In the genomic region with DNA sequence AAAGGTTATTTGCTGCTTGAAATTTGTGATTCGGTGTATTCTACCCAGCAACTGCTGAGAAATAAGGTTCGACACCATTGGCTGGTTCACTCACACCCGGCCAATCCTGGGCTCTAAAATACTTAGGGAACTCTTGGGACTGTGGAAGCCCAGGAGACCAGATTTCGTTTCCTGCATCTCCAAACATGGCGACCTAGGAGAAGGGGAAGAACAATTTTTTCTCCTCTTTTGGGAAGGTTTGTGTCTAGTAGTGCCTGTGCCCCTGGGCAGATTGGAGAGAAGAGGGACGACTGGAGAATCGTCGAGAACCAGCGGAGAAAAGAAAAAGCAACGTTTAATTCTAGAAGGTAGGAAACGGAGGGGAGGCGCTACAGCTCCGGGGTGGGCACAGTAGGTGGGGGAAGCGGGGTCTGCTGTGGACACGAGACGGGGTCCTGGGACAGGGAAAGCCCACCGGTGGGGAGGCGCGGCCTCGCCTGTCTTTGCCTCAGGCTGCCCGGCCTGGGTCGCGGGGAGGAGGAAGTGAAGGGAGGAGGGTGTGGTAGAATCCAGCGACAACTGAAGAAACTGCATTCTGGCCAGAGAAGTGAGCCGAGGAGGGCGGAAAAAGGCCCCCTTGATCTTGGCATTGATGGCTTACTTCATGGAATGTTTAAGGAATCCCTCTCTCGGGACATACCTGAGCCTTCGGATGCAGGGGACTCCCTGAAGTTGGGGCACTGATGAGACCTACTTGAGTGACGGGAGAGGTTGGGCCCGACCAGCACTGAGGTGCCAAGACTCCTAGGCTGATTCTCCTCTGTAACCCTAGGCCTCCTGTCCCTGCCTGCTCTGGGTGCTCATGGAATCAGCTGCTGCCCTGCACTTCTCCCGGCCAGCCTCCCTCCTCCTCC, we compare ENCODE assay signal across 8 cellular contexts. TPM values are rescaled to one million over a fixed set of nuclear protein-coding genes. Genes with fewer than 3 reads are reported as not detected.
A peak's percentile ranks its signal among the peaks of the same experiment; 100 is the strongest.
DNase-seq lines count a peak whose midpoint lies in the region; ATAC-seq, FAIRE-seq and TF ChIP-seq lines count a peak whose summit lies in the region.

A gene (plus strand): TSS at position 160 of the 893 bp plus-strand sequence. CDS start 682 bp downstream, at position 842.

- FAIRE-seq in GM19239 (lab: Jason Lieb, UNC): peak; percentile 98
- peak; percentile 18 for FAIRE-seq in colon (lab: Jason Lieb, UNC)

- H3K36me3 ChIP-seq in BE2C: peaks cover 29% of the 10 kb centered on the region

- ATAC-seq in HG03439 (IDR thresholded peaks at IDR 0.05; ENCODE audit: unreplicated experiment): peak; percentile 98

- H3K9me3 ChIP-seq in BE2C: no peaks in the 10 kb centered on the region

- peak; percentile 78 for DNase-seq in BE2C
- peak; percentile 62 for DNase-seq in GM19239 (ENCODE audit: insufficient read length, low spot score)
- DNase-seq in NCI-H510A (lab: John Stamatoyannopoulos, UW): peak; percentile 69
- DNase-seq in activated CD4-positive, alpha-beta T cell treated with anti-CD3 and anti-CD28 coated beads for 1 hour: peak; percentile 45
- peak; percentile 92 for DNase-seq in kidney glomerular epithelial cell (lab: John Stamatoyannopoulos, UW)
- peak; percentile 76 for DNase-seq in stimulated activated CD4-positive, alpha-beta T cell treated with anti-CD3 and anti-CD28 coated beads, Interleukin-15, amount 100 ng/mL, for 24 hours

- peaks cover 4% of the 10 kb centered on the region for H3K4me1 ChIP-seq in BE2C

- H3K27me3 ChIP-seq in BE2C: no peaks in the 10 kb centered on the region

- TF ChIP-seq CTCF in BE2C (IDR thresholded peaks at IDR 0.05; ENCODE audit: low read depth, low read length): no peak

- H3K4me3 ChIP-seq in BE2C (ENCODE audit: low read depth, low read length): peak within 1 kb of the TSS; percentile 96

RNA-seq across cellular contexts. Expression of the gene that starts here (rescaled TPM):
- 31.1 TPM for polyA plus RNA-seq in BE2C (2012; ENCODE audit: insufficient read depth, insufficient read length, low read depth)

Comparison
In these comparisons a context has a peak if more than half of its experiments do, and no peak if none do; other contexts are left out.
1. Peak in every context shown above with its lines: DNase-seq, ATAC-seq and H3K4me3 ChIP-seq.